ENCODE assay signal across 11 cellular contexts in the genomic region with DNA sequence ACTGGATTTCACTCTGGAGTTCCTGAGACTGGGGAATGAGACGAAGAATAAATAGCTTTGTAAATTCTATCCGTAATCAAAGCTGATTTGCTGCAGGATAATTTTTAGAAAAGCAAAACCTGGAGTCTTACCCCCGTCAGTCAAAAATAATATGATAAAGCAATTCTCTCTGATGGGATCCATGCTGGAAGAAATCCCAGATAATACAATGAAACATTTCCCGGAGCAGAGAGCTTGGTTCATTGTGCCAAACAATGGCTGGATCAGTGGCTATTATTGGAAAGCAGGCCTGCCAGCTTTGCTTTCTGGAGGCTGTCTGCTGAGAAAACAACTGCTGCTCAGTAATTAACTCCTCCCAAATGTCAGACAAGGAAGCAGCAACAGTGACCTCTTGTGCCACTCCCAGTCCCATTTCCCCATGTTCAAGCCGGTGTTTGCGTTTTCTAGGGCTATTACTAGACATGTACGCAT.
A peak's percentile ranks its signal among the peaks of the same experiment; 100 is the strongest.
DNase-seq lines count a peak whose midpoint lies in the region; ATAC-seq and TF ChIP-seq lines count a peak whose summit lies in the region.
"Had no signal": no experiment of that assay in that cellular context is flagged by ENCODE, and none has a peak within 500 bp of the region (broad histone marks: within the 10 kb centered on the region; RNA-seq: fewer than 3 reads in every experiment).

No MANE protein-coding gene starts in this region.

- no peak overlapping the region for H3K27ac Mint-ChIP-seq in CD4-positive, alpha-beta T cell
- H3K27ac Mint-ChIP-seq: activated naive CD8-positive, alpha-beta T cell treated with anti-CD3 and anti-CD28 coated beads for 36 hours; CD8-positive, alpha-beta T cell had no signal

- H3K4me3 ChIP-seq in mesodermal cell (ENCODE audit: extremely low read depth, insufficient read depth, low read length, poor library complexity, severe bottlenecking), result no peak overlapping the region
- H3K4me3 ChIP-seq: thoracic aorta had no signal

- ATAC-seq in HG03460 (IDR thresholded peaks at IDR 0.05; ENCODE audit: unreplicated experiment) (no peak), GM18520 (IDR thresholded peaks at IDR 0.05; ENCODE audit: unreplicated experiment) (no peak)
- no peak for ATAC-seq in CD4-positive, alpha-beta T cell (ENCODE audit: poor library complexity)
- ATAC-seq: CD8-positive, alpha-beta T cell had no signal

- POLR2A ChIA-PET in CD4-positive, alpha-beta T cell (lab: Charles Lee), result no interaction called here

- H3K27me3 ChIP-seq in CD4-positive, alpha-beta T cell (ENCODE audit: control insufficient read depth, insufficient read depth, low read length), result no peaks in the 10 kb centered on the region

- intact Hi-C loops in CD4-positive, alpha-beta T cell (cut with DNase I, micrococcal nuclease), result no loop called here

- no peaks in the 10 kb centered on the region for H3K4me1 Mint-ChIP-seq in CD4-positive, alpha-beta T cell (ENCODE audit: low read depth)
- H3K4me1 Mint-ChIP-seq: activated naive CD8-positive, alpha-beta T cell treated with anti-CD3 and anti-CD28 coated beads for 36 hours had no signal

- TF ChIP-seq CTCF in C4-2B (conservative IDR thresholded peaks at IDR 0.05), result peak; percentile 62
- TF ChIP-seq CTCF in CD4-positive, alpha-beta T cell (IDR thresholded peaks at IDR 0.05), result no peak

- H3K36me3 Mint-ChIP-seq in CD4-positive, alpha-beta T cell (ENCODE audit: low read depth), result no peaks in the 10 kb centered on the region
- H3K36me3 Mint-ChIP-seq: activated naive CD8-positive, alpha-beta T cell treated with anti-CD3 and anti-CD28 coated beads for 36 hours; CD8-positive, alpha-beta T cell had no signal

- H3K4me1 ChIP-seq in mesodermal cell (ENCODE audit: control insufficient read depth, insufficient read depth, low read length, poor library complexity, severe bottlenecking), result peaks cover 5% of the 10 kb centered on the region

- H3K36me3 ChIP-seq in mesodermal cell (ENCODE audit: control insufficient read depth, insufficient read depth, low read length), result no peaks in the 10 kb centered on the region
- H3K36me3 ChIP-seq: thoracic aorta had no signal

- DNase-seq in NCI-H2227 (lab: John Stamatoyannopoulos, UW; ENCODE audit: unreplicated experiment) (peak; percentile 88), dermis microvascular lymphatic vessel endothelial cell (ENCODE audit: low read depth in 2 of 2) (peak; percentile 0 to 43), T-helper 9 cell (no peak)
- DNase-seq in CD4-positive, alpha-beta T cell, result no peak
- DNase-seq: activated naive CD8-positive, alpha-beta T cell treated with anti-CD3 and anti-CD28 coated beads for 36 hours; CD8-positive, alpha-beta T cell had no signal

- no peak overlapping the region for H3K4me3 Mint-ChIP-seq in CD4-positive, alpha-beta T cell
- H3K4me3 Mint-ChIP-seq: activated naive CD8-positive, alpha-beta T cell treated with anti-CD3 and anti-CD28 coated beads for 36 hours; CD8-positive, alpha-beta T cell had no signal

- H3K9me3 Mint-ChIP-seq in CD4-positive, alpha-beta T cell, result peaks cover 4% of the 10 kb centered on the region
- H3K9me3 Mint-ChIP-seq: activated naive CD8-positive, alpha-beta T cell treated with anti-CD3 and anti-CD28 coated beads for 36 hours had no signal

- H3K27me3 Mint-ChIP-seq in CD4-positive, alpha-beta T cell, result no peaks in the 10 kb centered on the region
- H3K27me3 Mint-ChIP-seq: activated naive CD8-positive, alpha-beta T cell treated with anti-CD3 and anti-CD28 coated beads for 36 hours had no signal

- H3K27ac ChIP-seq in C4-2B, result no peak overlapping the region
- peak overlapping the region; percentile 12 for H3K27ac ChIP-seq in mesodermal cell (ENCODE audit: low read depth, low read length, severe bottlenecking)
- H3K27ac ChIP-seq in CD4-positive, alpha-beta T cell (ENCODE audit: low read depth, low read length), result no peak overlapping the region
- H3K27ac ChIP-seq: thoracic aorta had no signal

- WGBS in mesodermal cell (ENCODE audit: insufficient coverage in 2 of 2), 2 experiments, result 64 to 76% methylated on average over 3 to 5 of the region's 7 CpGs

- H3K9me3 ChIP-seq in mesodermal cell (ENCODE audit: control insufficient read depth, low read length), result no peaks in the 10 kb centered on the region
- no peaks in the 10 kb centered on the region for H3K9me3 ChIP-seq in CD4-positive, alpha-beta T cell (ENCODE audit: control insufficient read depth, low read length)
- H3K9me3 ChIP-seq: thoracic aorta had no signal

- CTCF ChIA-PET in CD4-positive, alpha-beta T cell (lab: Charles Lee), result no interaction called here

Comparison
In these comparisons a context has a peak if more than half of its experiments do, and no peak if none do; other contexts are left out.
1. DNase-seq: peak in NCI-H2227 (single experiment) and dermis microvascular lymphatic vessel endothelial cell (2 of 2); none in CD4-positive, alpha-beta T cell (0 of 10) and T-helper 9 cell (single experiment).